In genomic region chr16:19297454-19297853, GRCh38 we compare ENCODE assay signal across 9 cellular contexts. TPM values are rescaled to one million over a fixed set of nuclear protein-coding genes. Genes with fewer than 3 reads are reported as not detected.
"Had no signal": no experiment of that assay in that cellular context is flagged by ENCODE, and none has a peak within 500 bp of the region (broad histone marks: within the 10 kb centered on the region; RNA-seq: fewer than 3 reads in every experiment).

No MANE protein-coding gene starts in this region.

- H2AFZ ChIP-seq: GM23248, GM23338 had no signal

- DNase-seq: GM23248, GOT3, H7, H9, HCEC 1CT, HFFc6 had no signal

- H3K27ac ChIP-seq: GM23248 had no signal

- H3K36me3 ChIP-seq: HAP-1 had no signal

- H3K4me2 ChIP-seq: GM23338 had no signal

- H3K9ac ChIP-seq: GM23248 had no signal

- H3K4me3 ChIP-seq: GM23248, GM23338, HAP-1 had no signal

- ATAC-seq: GM23338, HCT116 had no signal

- H3K9me3 ChIP-seq: HAP-1 had no signal

RNA-seq across cellular contexts. Expression of gene CLEC19A, which starts 11.9 kb away (rescaled TPM):
- polyA plus RNA-seq: GM23248, GM23338 had no signal
